ENCODE assay signal across 14 cellular contexts in genomic region chr12:56716933-56717880, GRCh38. TPM values are rescaled to one million over a fixed set of nuclear protein-coding genes. Genes with fewer than 3 reads are reported as not detected.
DNase-seq lines count a peak whose midpoint lies in the region; ATAC-seq, FAIRE-seq and TF ChIP-seq lines count a peak whose summit lies in the region.
"Had no signal": no experiment of that assay in that cellular context is flagged by ENCODE, and none has a peak within 500 bp of the region (broad histone marks: within the 10 kb centered on the region; RNA-seq: fewer than 3 reads in every experiment).

No MANE protein-coding gene starts in this region.

- H3K9me3 ChIP-seq in cardiac muscle cell (ENCODE audit: low read depth) = no peaks in the 10 kb centered on the region
- H3K9me3 ChIP-seq in small intestine (ENCODE audit: control insufficient read depth, low read depth) = no peaks in the 10 kb centered on the region
- H3K9me3 ChIP-seq: prostate gland, upper lobe of left lung had no signal

- H3K4me3 ChIP-seq in cardiac muscle cell (no peak overlapping the region), small intestine (ENCODE audit: low read depth in 1 of 2, low read length in 2 of 2) (no peak overlapping the region), foreskin fibroblast (ENCODE audit: low read depth in 1 of 2, low read length in 2 of 2) (no peak overlapping the region)
- H3K4me3 ChIP-seq: prostate gland, upper lobe of left lung had no signal

- FAIRE-seq in small intestine (lab: Jason Lieb, UNC) = no peak

- H3K4me1 ChIP-seq in cardiac muscle cell (ENCODE audit: low read depth) (peaks cover 34% of the 10 kb centered on the region), small intestine (ENCODE audit: control insufficient read depth in 2 of 2, insufficient read depth in 1 of 2, low read depth in 1 of 2, low read length in 1 of 2) (peaks cover 3 to 20% of the 10 kb centered on the region in 2 donors)

- 79 to 87% (median 79%) methylated on average over 4 of the region's 4 CpGs for WGBS in small intestine, 3 donors

- H3K27ac ChIP-seq in cardiac muscle cell = peak overlapping the region; percentile 64
- no peak overlapping the region for H3K27ac ChIP-seq in small intestine (ENCODE audit: low read depth in 1 of 2, low read length in 1 of 2)
- H3K27ac ChIP-seq: prostate gland had no signal

- ATAC-seq in Right ventricle myocardium superior (ENCODE audit: poor library complexity) (no peak), activated B cell treated with CpG ODN at 0.5 μM for 24 hours (ENCODE audit: low read depth) (no peak), GM19397 (IDR thresholded peaks at IDR 0.05; ENCODE audit: unreplicated experiment) (no peak)

- H3K27ac Mint-ChIP-seq in activated B cell treated with CpG ODN at 0.5 μM for 24 hours (peak overlapping the region; percentile 30), mesothelial cell of epicardium (peak overlapping the region; percentile 83)

- no peak overlapping the region for H3K4me3 Mint-ChIP-seq in activated B cell treated with CpG ODN at 0.5 μM for 24 hours
- no peak overlapping the region for H3K4me3 Mint-ChIP-seq in mesothelial cell of epicardium

- H3K27me3 ChIP-seq in cardiac muscle cell (no peaks in the 10 kb centered on the region), small intestine (ENCODE audit: control insufficient read depth in 2 of 2, insufficient read depth in 2 of 2, low read length in 2 of 2) (no peaks in the 10 kb centered on the region)
- H3K27me3 ChIP-seq: upper lobe of left lung had no signal

- POLR2A ChIA-PET in activated B cell treated with CpG ODN at 0.5 μM for 24 hours (lab: Charles Lee) = interaction anchor here (0.6 to 6.0 kb wide), 11 partner anchors 8 to 523 kb away, joined by 3 to 39 read pairs (median 5); partner anchors contain the start of genes NACA, PRIM1, PTGES3 and SPRYD4

- no peaks in the 10 kb centered on the region for H3K27me3 Mint-ChIP-seq in activated B cell treated with CpG ODN at 0.5 μM for 24 hours
- H3K27me3 Mint-ChIP-seq in mesothelial cell of epicardium (ENCODE audit: low read depth) = no peaks in the 10 kb centered on the region

- peaks cover 32% of the 10 kb centered on the region for H3K36me3 ChIP-seq in cardiac muscle cell
- H3K36me3 ChIP-seq in small intestine (ENCODE audit: control insufficient read depth in 2 of 2, insufficient read depth in 2 of 2, low read length in 2 of 2) = peaks cover 33 to 45% of the 10 kb centered on the region in 2 donors

- CTCF ChIA-PET in activated B cell treated with CpG ODN at 0.5 μM for 24 hours (lab: Charles Lee) = interaction anchor here (0.7 to 0.8 kb wide), 2 partner anchors 8 to 41 kb away, joined by 3 read pairs; partner anchors contain the start of gene NACA

- intact Hi-C loops in Right ventricle myocardium superior (cut with DNase I) (no loop called here), activated B cell treated with CpG ODN at 0.5 μM for 24 hours (cut with micrococcal nuclease) (no loop called here)

- H3K4me1 Mint-ChIP-seq in activated B cell treated with CpG ODN at 0.5 μM for 24 hours = peaks cover 57% of the 10 kb centered on the region
- peaks cover 67% of the 10 kb centered on the region for H3K4me1 Mint-ChIP-seq in mesothelial cell of epicardium

- DNase-seq in cardiac muscle cell (ENCODE audit: low read depth in 1 of 2, low spot score in 1 of 2) (no peak), Right ventricle myocardium superior (no peak), activated B cell treated with CpG ODN at 0.5 μM for 24 hours (no peak), mesothelial cell of epicardium (ENCODE audit: low spot score in 2 of 2, unreplicated experiment in 2 of 2) (no peak), small intestine (no peak), DMS53 (lab: John Stamatoyannopoulos, UW) (no peak), foreskin fibroblast (no peak)
- DNase-seq: anterior cingulate cortex, KG1, NCI-H146, NCI-H526, upper lobe of left lung had no signal

- no peaks in the 10 kb centered on the region for H3K9me3 Mint-ChIP-seq in activated B cell treated with CpG ODN at 0.5 μM for 24 hours
- no peaks in the 10 kb centered on the region for H3K9me3 Mint-ChIP-seq in mesothelial cell of epicardium

- no peak for TF ChIP-seq CTCF in cardiac muscle cell (IDR thresholded peaks at IDR 0.05; ENCODE audit: low read depth, low read length)
- no peak for TF ChIP-seq CTCF in activated B cell treated with CpG ODN at 0.5 μM for 24 hours (IDR thresholded peaks at IDR 0.05)
- TF ChIP-seq CTCF in mesothelial cell of epicardium (IDR thresholded peaks at IDR 0.05; ENCODE audit: unreplicated experiment) = no peak
- TF ChIP-seq CTCF in foreskin fibroblast (IDR thresholded peaks at IDR 0.05; ENCODE audit: low read depth, low read length) = no peak

- peaks cover 85% of the 10 kb centered on the region for H3K36me3 Mint-ChIP-seq in activated B cell treated with CpG ODN at 0.5 μM for 24 hours (ENCODE audit: low read depth)
- H3K36me3 Mint-ChIP-seq in mesothelial cell of epicardium = peaks cover 58% of the 10 kb centered on the region

RNA-seq across cellular contexts. Expression of gene NACA, which starts 7.9 kb away (rescaled TPM):
- total RNA-seq in cardiac muscle cell = 916 and 1,196 TPM in 2 replicates
- polyA plus RNA-seq in cardiac muscle cell = 871 and 891 TPM in 2 replicates
- 449 TPM for total RNA-seq in Right ventricle myocardium superior
- 1,104 and 1,342 TPM in 2 replicates for total RNA-seq in activated B cell treated with CpG ODN at 0.5 μM for 24 hours
- 919 to 987 TPM (median 980 TPM) in 3 replicates for total RNA-seq in mesothelial cell of epicardium
- polyA plus RNA-seq in small intestine = 1,000 to 10,000 TPM; 1,571 to 1,944 (median 1,742) TPM

RNA-seq across cellular contexts. Expression of gene PTGES3, which starts 29.1 kb away (rescaled TPM):
- total RNA-seq in cardiac muscle cell (59.9 and 82.2 TPM in 2 replicates), Right ventricle myocardium superior (132 TPM), activated B cell treated with CpG ODN at 0.5 μM for 24 hours (183 and 185 TPM in 2 replicates), mesothelial cell of epicardium (155 to 161 TPM (median 157 TPM) in 3 replicates)
- polyA plus RNA-seq in cardiac muscle cell (210 and 262 TPM in 2 replicates), small intestine (100 to 1,000 TPM; 130 to 222 (median 139) TPM)

RNA-seq across cellular contexts. Expression of gene PRIM1, which starts 34.9 kb away (rescaled TPM):
- total RNA-seq in cardiac muscle cell (6.0 and 9.9 TPM in 2 replicates), Right ventricle myocardium superior (3.6 TPM), activated B cell treated with CpG ODN at 0.5 μM for 24 hours (15.1 and 16.8 TPM in 2 replicates), mesothelial cell of epicardium (13.0 to 13.2 TPM (median 13.2 TPM) in 3 replicates)
- polyA plus RNA-seq in cardiac muscle cell (15.4 and 17.8 TPM in 2 replicates), small intestine (10 to 100 TPM in 1 of 3 donors, 1 to 10 TPM in 2; 2.0 to 11.6 (median 5.7) TPM)

RNA-seq across cellular contexts. Expression of gene HSD17B6, which starts 45.9 kb away (rescaled TPM):
- total RNA-seq in cardiac muscle cell (0.53 and 1.9 TPM in 2 replicates), Right ventricle myocardium superior (0.51 TPM), activated B cell treated with CpG ODN at 0.5 μM for 24 hours (0.29 and 0.46 TPM in 2 replicates), mesothelial cell of epicardium (0.22 to 0.36 TPM (median 0.27 TPM) in 3 replicates)
- polyA plus RNA-seq in cardiac muscle cell (0.64 TPM in 1 of 2 replicates, not detected in the other), small intestine (1 to 10 TPM in 2 of 3 donors, not detected in 1; 1.4 to 4.0 TPM)
